1 cellular context compared by ENCODE assay signal in the genomic region with DNA sequence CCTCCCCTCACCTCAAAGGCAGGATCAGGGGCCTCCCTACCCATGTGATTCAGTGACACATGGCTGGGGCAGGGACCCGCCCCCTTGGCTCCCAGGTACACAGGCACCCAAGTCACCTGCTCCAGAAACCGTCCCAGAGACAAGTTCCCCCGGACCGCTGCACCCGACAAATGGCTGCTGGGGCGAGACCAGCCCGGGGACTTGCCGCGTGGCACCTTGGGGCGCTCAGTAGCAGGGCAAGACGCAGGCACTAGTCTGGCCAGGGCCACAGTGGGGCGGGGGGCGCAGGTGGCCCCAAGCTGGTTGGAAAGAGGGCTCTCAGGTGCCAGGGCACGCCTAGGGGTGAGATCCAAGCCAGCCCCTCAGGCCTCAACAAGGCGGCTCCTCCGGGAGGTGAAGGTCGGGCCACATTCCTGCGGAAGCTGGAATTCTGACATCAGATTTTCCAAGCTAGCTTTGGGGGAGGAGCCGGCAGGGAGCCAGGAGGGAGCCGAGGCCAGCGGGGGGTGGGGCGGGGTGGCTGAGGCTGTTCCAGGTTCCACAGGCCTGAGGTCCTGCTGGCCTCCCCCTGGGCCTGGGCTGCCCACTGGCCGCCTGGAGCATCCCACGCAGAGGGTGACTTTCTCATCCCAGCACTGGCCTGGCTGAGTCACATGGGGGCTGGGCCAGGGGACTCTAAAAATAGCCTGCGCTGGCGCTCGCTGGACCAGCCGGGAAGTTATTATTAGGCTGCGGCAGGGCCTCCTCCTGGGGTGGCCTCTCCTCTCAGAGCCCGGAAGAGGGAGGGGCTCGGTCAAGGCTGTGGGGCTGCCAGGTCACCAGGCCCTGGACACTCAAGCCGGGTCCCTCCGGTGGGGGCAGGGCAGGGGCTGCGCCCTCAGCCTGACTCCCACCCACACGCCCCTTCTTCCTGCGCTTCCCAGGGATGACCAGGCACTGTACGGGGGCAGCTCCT.
TF ChIP-seq lines count a peak whose summit lies in the region.

No MANE protein-coding gene starts in this region.

TF ChIP-seq in K562, 482 proteins besides CTCF, POLR2A, EP300 and RAD21 (continued from another document):
- TF ChIP-seq ZNF311 (CRISPR knock-in tag; IDR thresholded peaks at IDR 0.05) (no peak), CREB1 (IDR thresholded peaks at IDR 0.05) (no peak), CREB1 (CRISPR knock-in tag; IDR thresholded peaks at IDR 0.05) (no peak), KLF13 (tag; IDR thresholded peaks at IDR 0.05; ENCODE audit: borderline replicate concordance, low read depth) (no peak), LEF1 (IDR thresholded peaks at IDR 0.05) (peak; percentile 27; the same call in 1 of the 2 replicates), SMARCB1 (IDR thresholded peaks at IDR 0.05; ENCODE audit: insufficient read length, low read depth) (no peak), FOXK1 (CRISPR knock-in tag; IDR thresholded peaks at IDR 0.05; ENCODE audit: borderline replicate concordance) (no peak), SAFB (IDR thresholded peaks at IDR 0.05; ENCODE audit: borderline replicate concordance, low read depth, low read length) (no peak), NFXL1 (CRISPR knock-in tag; IDR thresholded peaks at IDR 0.05) (no peak), SMARCA4 (IDR thresholded peaks at IDR 0.05) (no peak), HMGN3 (IDR thresholded peaks at IDR 0.05; ENCODE audit: borderline replicate concordance, extremely low read depth, insufficient read length, low read depth, low read length) (peak; percentile 72), SMAD1 (IDR thresholded peaks at IDR 0.05; ENCODE audit: low read depth, low read length, partially characterized antibody) (no peak), BRD9 (IDR thresholded peaks at IDR 0.05; ENCODE audit: low read depth, partially characterized antibody) (no peak), ZNF77 (CRISPR knock-in tag; IDR thresholded peaks at IDR 0.05) (no peak), RBM22 (IDR thresholded peaks at IDR 0.05; ENCODE audit: low read depth, low read length, poor library complexity, severe bottlenecking) (no peak), CHD4 (IDR thresholded peaks at IDR 0.05; ENCODE audit: insufficient read depth, insufficient replicate concordance, low read depth, low read length, poor library complexity, severe bottlenecking) (no peak)
- TF ChIP-seq, protein P1, sequence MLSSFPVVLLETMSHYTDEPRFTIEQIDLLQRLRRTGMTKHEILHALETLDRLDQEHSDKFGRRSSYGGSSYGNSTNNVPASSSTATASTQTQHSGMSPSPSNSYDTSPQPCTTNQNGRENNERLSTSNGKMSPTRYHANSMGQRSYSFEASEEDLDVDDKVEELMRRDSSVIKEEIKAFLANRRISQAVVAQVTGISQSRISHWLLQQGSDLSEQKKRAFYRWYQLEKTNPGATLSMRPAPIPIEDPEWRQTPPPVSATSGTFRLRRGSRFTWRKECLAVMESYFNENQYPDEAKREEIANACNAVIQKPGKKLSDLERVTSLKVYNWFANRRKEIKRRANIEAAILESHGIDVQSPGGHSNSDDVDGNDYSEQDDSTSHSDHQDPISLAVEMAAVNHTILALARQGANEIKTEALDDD (IDR thresholded peaks at IDR 0.05) = no peak
- TF ChIP-seq, protein P2, sequence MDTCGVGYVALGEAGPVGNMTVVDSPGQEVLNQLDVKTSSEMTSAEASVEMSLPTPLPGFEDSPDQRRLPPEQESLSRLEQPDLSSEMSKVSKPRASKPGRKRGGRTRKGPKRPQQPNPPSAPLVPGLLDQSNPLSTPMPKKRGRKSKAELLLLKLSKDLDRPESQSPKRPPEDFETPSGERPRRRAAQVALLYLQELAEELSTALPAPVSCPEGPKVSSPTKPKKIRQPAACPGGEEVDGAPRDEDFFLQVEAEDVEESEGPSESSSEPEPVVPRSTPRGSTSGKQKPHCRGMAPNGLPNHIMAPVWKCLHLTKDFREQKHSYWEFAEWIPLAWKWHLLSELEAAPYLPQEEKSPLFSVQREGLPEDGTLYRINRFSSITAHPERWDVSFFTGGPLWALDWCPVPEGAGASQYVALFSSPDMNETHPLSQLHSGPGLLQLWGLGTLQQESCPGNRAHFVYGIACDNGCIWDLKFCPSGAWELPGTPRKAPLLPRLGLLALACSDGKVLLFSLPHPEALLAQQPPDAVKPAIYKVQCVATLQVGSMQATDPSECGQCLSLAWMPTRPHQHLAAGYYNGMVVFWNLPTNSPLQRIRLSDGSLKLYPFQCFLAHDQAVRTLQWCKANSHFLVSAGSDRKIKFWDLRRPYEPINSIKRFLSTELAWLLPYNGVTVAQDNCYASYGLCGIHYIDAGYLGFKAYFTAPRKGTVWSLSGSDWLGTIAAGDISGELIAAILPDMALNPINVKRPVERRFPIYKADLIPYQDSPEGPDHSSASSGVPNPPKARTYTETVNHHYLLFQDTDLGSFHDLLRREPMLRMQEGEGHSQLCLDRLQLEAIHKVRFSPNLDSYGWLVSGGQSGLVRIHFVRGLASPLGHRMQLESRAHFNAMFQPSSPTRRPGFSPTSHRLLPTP (IDR thresholded peaks at IDR 0.05; ENCODE audit: borderline replicate concordance, extremely low read depth, insufficient read length) = no peak
- TF ChIP-seq, protein P3, sequence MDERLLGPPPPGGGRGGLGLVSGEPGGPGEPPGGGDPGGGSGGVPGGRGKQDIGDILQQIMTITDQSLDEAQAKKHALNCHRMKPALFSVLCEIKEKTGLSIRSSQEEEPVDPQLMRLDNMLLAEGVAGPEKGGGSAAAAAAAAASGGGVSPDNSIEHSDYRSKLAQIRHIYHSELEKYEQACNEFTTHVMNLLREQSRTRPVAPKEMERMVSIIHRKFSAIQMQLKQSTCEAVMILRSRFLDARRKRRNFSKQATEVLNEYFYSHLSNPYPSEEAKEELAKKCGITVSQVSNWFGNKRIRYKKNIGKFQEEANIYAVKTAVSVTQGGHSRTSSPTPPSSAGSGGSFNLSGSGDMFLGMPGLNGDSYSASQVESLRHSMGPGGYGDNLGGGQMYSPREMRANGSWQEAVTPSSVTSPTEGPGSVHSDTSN (CRISPR knock-in tag; IDR thresholded peaks at IDR 0.05; ENCODE audit: low read depth) = no peak
- TF ChIP-seq, protein P3 (tag; conservative IDR thresholded peaks at IDR 0.05; ENCODE audit: low read depth) = no peak
- TF ChIP-seq, protein P4, sequence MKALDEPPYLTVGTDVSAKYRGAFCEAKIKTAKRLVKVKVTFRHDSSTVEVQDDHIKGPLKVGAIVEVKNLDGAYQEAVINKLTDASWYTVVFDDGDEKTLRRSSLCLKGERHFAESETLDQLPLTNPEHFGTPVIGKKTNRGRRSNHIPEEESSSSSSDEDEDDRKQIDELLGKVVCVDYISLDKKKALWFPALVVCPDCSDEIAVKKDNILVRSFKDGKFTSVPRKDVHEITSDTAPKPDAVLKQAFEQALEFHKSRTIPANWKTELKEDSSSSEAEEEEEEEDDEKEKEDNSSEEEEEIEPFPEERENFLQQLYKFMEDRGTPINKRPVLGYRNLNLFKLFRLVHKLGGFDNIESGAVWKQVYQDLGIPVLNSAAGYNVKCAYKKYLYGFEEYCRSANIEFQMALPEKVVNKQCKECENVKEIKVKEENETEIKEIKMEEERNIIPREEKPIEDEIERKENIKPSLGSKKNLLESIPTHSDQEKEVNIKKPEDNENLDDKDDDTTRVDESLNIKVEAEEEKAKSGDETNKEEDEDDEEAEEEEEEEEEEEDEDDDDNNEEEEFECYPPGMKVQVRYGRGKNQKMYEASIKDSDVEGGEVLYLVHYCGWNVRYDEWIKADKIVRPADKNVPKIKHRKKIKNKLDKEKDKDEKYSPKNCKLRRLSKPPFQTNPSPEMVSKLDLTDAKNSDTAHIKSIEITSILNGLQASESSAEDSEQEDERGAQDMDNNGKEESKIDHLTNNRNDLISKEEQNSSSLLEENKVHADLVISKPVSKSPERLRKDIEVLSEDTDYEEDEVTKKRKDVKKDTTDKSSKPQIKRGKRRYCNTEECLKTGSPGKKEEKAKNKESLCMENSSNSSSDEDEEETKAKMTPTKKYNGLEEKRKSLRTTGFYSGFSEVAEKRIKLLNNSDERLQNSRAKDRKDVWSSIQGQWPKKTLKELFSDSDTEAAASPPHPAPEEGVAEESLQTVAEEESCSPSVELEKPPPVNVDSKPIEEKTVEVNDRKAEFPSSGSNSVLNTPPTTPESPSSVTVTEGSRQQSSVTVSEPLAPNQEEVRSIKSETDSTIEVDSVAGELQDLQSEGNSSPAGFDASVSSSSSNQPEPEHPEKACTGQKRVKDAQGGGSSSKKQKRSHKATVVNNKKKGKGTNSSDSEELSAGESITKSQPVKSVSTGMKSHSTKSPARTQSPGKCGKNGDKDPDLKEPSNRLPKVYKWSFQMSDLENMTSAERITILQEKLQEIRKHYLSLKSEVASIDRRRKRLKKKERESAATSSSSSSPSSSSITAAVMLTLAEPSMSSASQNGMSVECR (CRISPR knock-in tag; IDR thresholded peaks at IDR 0.05) = no peak
